Comparison of ENCODE assay signal across 8 cellular contexts in the genomic region with DNA sequence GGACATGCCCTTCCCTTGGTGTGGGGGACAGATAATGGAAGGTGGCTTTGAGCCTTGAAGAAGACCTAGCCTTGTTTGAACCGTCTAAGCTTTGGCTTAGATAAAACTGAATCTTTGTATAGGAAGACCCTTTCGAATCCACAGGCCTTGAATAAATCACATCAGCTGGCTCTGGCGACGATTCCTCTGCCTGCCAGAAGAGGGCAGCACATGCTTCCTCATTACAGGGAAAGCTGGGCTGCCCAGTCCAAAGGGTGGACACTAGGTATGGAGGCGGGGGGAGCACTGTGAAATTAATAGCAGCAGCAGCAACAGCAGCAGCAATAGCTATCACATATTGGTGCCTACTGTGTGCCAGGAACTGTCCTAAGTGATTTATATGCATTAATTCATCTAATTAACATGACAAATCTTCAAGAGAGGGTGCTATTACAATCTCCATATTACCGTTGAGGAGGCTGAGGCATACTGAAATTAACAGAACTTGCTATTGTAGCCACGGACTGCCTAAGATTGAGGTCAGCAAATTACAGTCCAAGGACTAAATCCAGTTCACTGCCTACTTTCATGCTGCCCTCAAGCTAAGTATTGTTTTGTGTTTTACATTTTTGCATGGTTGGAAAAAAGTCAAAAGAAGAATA.
DNase-seq lines count a peak whose midpoint lies in the region; ATAC-seq and TF ChIP-seq lines count a peak whose summit lies in the region.

No MANE protein-coding gene starts in this region.

- peak overlapping the region in 2 of 3 donors; percentile 6 to 40 for H3K9ac ChIP-seq in skeletal muscle tissue (ENCODE audit: low read depth in 1 of 3, low read length in 3 of 3)

- DNase-seq in GM12865 (ENCODE audit: low read depth) (peak; percentile 57), NCI-H1092 (lab: John Stamatoyannopoulos, UW) (peak; percentile 42), T1000 (lab: John Stamatoyannopoulos, UW) (peak; percentile 61), astrocyte of the cerebellum (ENCODE audit: low read depth) (peak; percentile 61), hippocampal formation (lab: John Stamatoyannopoulos, UW) (peak; percentile 6 to 9)

- peak overlapping the region; percentile 13 for H3K27ac ChIP-seq in skeletal muscle tissue (ENCODE audit: low read depth, low read length)

- in situ Hi-C loops in astrocyte of the cerebellum (cut with HindIII; ENCODE audit: low sequenced_read_pairs): loop anchor here (25.0 kb wide), 1 partner anchor 1268 kb away; no protein-coding TSS in a partner anchor

- ATAC-seq in HG02981 (IDR thresholded peaks at IDR 0.05; ENCODE audit: unreplicated experiment): no peak
- no peak for ATAC-seq in HG03571 (IDR thresholded peaks at IDR 0.05; ENCODE audit: unreplicated experiment)

- peaks cover 7 to 11% (median 8%) of the 10 kb centered on the region in 3 donors for H3K36me3 ChIP-seq in skeletal muscle tissue (ENCODE audit: control insufficient read depth in 3 of 3, insufficient read depth in 3 of 3, low read length in 3 of 3)

- H3K4me3 ChIP-seq in GM12865 (ENCODE audit: low read depth, low read length): no peak overlapping the region
- no peak overlapping the region for H3K4me3 ChIP-seq in astrocyte of the cerebellum (ENCODE audit: low read depth, low read length)
- H3K4me3 ChIP-seq in skeletal muscle tissue (ENCODE audit: low read length in 3 of 3): no peak overlapping the region

- H3K9me3 ChIP-seq in skeletal muscle tissue (ENCODE audit: control insufficient read depth in 3 of 3, low read length in 3 of 3): no peaks in the 10 kb centered on the region

- H3K4me1 ChIP-seq in skeletal muscle tissue (ENCODE audit: control insufficient read depth in 3 of 3, insufficient read depth in 3 of 3, low read length in 3 of 3): peaks cover 9 to 16% (median 12%) of the 10 kb centered on the region in 3 donors

- H3K27me3 ChIP-seq in skeletal muscle tissue (ENCODE audit: control insufficient read depth in 3 of 3, insufficient read depth in 3 of 3, low read length in 3 of 3): no peaks in the 10 kb centered on the region

- TF ChIP-seq CTCF in GM12865 (IDR thresholded peaks at IDR 0.05; ENCODE audit: insufficient read depth, low read depth, low read length, missing control alignments) (peak; percentile 92), astrocyte of the cerebellum (IDR thresholded peaks at IDR 0.05; ENCODE audit: low read depth, low read length, missing control alignments) (peak; percentile 99)

Comparison
In these comparisons a context has a peak if more than half of its experiments do, and no peak if none do; other contexts are left out.
1. DNase-seq: peak in every context shown above with its lines; median percentile 61 in T1000; 61 in astrocyte of the cerebellum; 57 in GM12865; 42 in NCI-H1092; 8 in hippocampal formation.